ENCODE assay signal across 1 cellular context in genomic region chr3:119498188-119498987, GRCh38.
TF ChIP-seq lines count a peak whose summit lies in the region.

TIMMDC1 (plus strand) TSS chr3:119498547; CDS start chr3:119498734, 187 bp downstream.

TF ChIP-seq in K562, 482 proteins besides CTCF, POLR2A, EP300 and RAD21 (continued from another document and continues in another):
- peak; percentile 66 for TF ChIP-seq E2F8 (IDR thresholded peaks at IDR 0.05; ENCODE audit: low read depth, partially characterized antibody)
- no peak for TF ChIP-seq BRF2 (IDR thresholded peaks at IDR 0.05; ENCODE audit: borderline replicate concordance, insufficient read depth, insufficient read length)
- peak; percentile 51 for TF ChIP-seq EGR1 (conservative IDR thresholded peaks at IDR 0.05)
- no peak for TF ChIP-seq SAP30 (IDR thresholded peaks at IDR 0.05; ENCODE audit: borderline replicate concordance, insufficient read depth, low read depth, low read length, poor library complexity, severe bottlenecking)
- peak; percentile 78 for TF ChIP-seq CREM (IDR thresholded peaks at IDR 0.05; ENCODE audit: low read depth)
- peak; percentile 56 for TF ChIP-seq MTA2 (IDR thresholded peaks at IDR 0.05; ENCODE audit: low read depth)
- no peak for TF ChIP-seq STAG1 (CRISPR knock-in tag; IDR thresholded peaks at IDR 0.05; ENCODE audit: borderline replicate concordance)
- no peak for TF ChIP-seq ZBTB26 (CRISPR knock-in tag; IDR thresholded peaks at IDR 0.05)
- no peak for TF ChIP-seq CC2D1A (IDR thresholded peaks at IDR 0.05)
- TF ChIP-seq ZMIZ1 (IDR thresholded peaks at IDR 0.05; ENCODE audit: low read depth in 2 of 2, low read length in 2 of 2): 0 out of 4 replicates have a peak, but pooled peaks of 1 of the 2 experiments have one; percentile 40
- TF ChIP-seq ZNF146 (CRISPR knock-in tag; IDR thresholded peaks at IDR 0.05; ENCODE audit: unreplicated experiment): no peak
- TF ChIP-seq TGIF2 (CRISPR knock-in tag; IDR thresholded peaks at IDR 0.05): no peak
- TF ChIP-seq RFX7 (CRISPR knock-in tag; IDR thresholded peaks at IDR 0.05): no peak
- no peak for TF ChIP-seq SMAD2 (IDR thresholded peaks at IDR 0.05; ENCODE audit: low read depth, low read length)
- 0 out of 2 replicates have a peak, but pooled peaks have one; percentile 7 for TF ChIP-seq NBN (IDR thresholded peaks at IDR 0.05; ENCODE audit: low read depth)
- no peak for TF ChIP-seq ZFP36 (IDR thresholded peaks at IDR 0.05; ENCODE audit: low read depth, low read length, partially characterized antibody)
- peak; percentile 51 for TF ChIP-seq CCNT2 (IDR thresholded peaks at IDR 0.05; ENCODE audit: borderline replicate concordance, extremely low read depth, insufficient read length, low read depth, low read length)
- TF ChIP-seq CAMTA2 (CRISPR knock-in tag; conservative IDR thresholded peaks at IDR 0.05): no peak
- TF ChIP-seq CREBBP (IDR thresholded peaks at IDR 0.05; ENCODE audit: low read depth, low read length): no peak
- TF ChIP-seq C11orf30 (IDR thresholded peaks at IDR 0.05; ENCODE audit: low read depth): peak; percentile 33
- TF ChIP-seq BMI1 (IDR thresholded peaks at IDR 0.05; ENCODE audit: low read length): no peak
- no peak for TF ChIP-seq HMGN3 (IDR thresholded peaks at IDR 0.05; ENCODE audit: borderline replicate concordance, extremely low read depth, insufficient read length, low read depth, low read length)
- TF ChIP-seq DLX4 (CRISPR knock-in tag; IDR thresholded peaks at IDR 0.05): no peak
- TF ChIP-seq TBL1XR1 (IDR thresholded peaks at IDR 0.05; ENCODE audit: low read length in 2 of 2): peak in 1 of 2 experiments; percentile 12; a peak in 1 of 4 replicates
- no peak for TF ChIP-seq ZNF830 (CRISPR knock-in tag; IDR thresholded peaks at IDR 0.05)
- TF ChIP-seq ZHX1 (conservative IDR thresholded peaks at IDR 0.05; ENCODE audit: low read length): no peak
- peak; percentile 85 for TF ChIP-seq HCFC1 (IDR thresholded peaks at IDR 0.05; ENCODE audit: low read depth, low read length)
- peak; percentile 56; the same call in 1 of the 2 replicates for TF ChIP-seq ARID4B (CRISPR knock-in tag; IDR thresholded peaks at IDR 0.05)
- TF ChIP-seq MLLT1 (IDR thresholded peaks at IDR 0.05): no peak
- no peak for TF ChIP-seq ZNF347 (CRISPR knock-in tag; IDR thresholded peaks at IDR 0.05; ENCODE audit: low read depth)
- TF ChIP-seq ZC3H4 (CRISPR knock-in tag; IDR thresholded peaks at IDR 0.05; ENCODE audit: borderline replicate concordance): no peak; the same call in 1 of the 2 replicates
- TF ChIP-seq ARID2 (IDR thresholded peaks at IDR 0.05): no peak
- no peak for TF ChIP-seq RHOXF2B (CRISPR knock-in tag; conservative IDR thresholded peaks at IDR 0.05)
- TF ChIP-seq TRIM24 (IDR thresholded peaks at IDR 0.05): peak in 1 of 2 experiments; percentile 39; a peak in 1 of 4 replicates
- TF ChIP-seq ZNF592 (IDR thresholded peaks at IDR 0.05): no peak
